In the genomic region with DNA sequence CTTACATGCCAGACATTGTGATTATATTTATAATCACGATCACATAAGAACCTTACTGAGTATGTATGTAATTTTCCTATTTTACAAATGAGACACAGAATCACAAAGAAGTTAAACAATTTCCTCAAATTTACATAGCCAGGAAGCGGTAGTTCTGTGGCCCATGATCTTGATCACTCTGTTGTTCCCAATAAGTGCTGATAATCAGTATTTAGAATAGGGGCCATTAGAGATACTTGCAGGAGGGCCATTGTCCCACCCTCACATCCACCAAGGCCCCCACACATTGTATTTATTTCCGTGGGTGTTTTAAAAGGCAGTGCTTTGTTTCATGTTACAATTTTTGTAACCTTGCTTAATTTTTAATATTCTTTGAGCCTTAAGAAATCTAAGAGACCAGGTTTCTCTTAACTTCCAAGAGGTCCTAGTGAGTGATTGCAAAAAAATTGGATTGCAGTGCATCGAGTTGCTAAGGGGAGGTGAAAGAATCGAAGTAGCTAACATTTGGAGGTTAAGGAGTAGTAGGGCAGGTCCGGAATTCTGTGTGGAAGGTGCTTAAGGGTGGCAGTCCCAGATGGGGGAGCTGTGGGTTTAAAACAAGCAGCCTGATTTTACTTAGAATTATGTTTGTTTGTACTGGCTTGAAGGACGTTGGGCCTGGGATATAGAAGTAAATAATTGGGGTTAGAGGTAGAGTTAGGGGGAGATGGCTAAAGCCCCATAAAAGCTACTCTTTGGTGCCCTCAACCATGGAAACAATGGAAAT, we compare ENCODE assay signal across 11 cellular contexts.
DNase-seq lines count a peak whose midpoint lies in the region; ATAC-seq and TF ChIP-seq lines count a peak whose summit lies in the region.
"Had no signal": no experiment of that assay in that cellular context is flagged by ENCODE, and none has a peak within 500 bp of the region (broad histone marks: within the 10 kb centered on the region; RNA-seq: fewer than 3 reads in every experiment).

No MANE protein-coding gene starts in this region.

- no peak overlapping the region for H3K4me3 Mint-ChIP-seq in T-helper 2 cell treated with Interferon-gamma antibody and Interleukin-4, amounts not matched to agents 5 μg/mL and 100 μg/mL, for 36 hours

- H3K4me1 Mint-ChIP-seq in T-helper 2 cell treated with Interferon-gamma antibody and Interleukin-4, amounts not matched to agents 5 μg/mL and 100 μg/mL, for 36 hours (ENCODE audit: low read depth) = peaks cover 10% of the 10 kb centered on the region

- H3K27ac Mint-ChIP-seq in T-helper 2 cell treated with Interferon-gamma antibody and Interleukin-4, amounts not matched to agents 5 μg/mL and 100 μg/mL, for 36 hours = no peak overlapping the region

- no peaks in the 10 kb centered on the region for H3K27me3 Mint-ChIP-seq in T-helper 2 cell treated with Interferon-gamma antibody and Interleukin-4, amounts not matched to agents 5 μg/mL and 100 μg/mL, for 36 hours (ENCODE audit: low read depth)

- in situ Hi-C loops in astrocyte of the spinal cord (cut with HindIII; ENCODE audit: low sequenced_read_pairs) = no loop called here

- no peak for ATAC-seq in GM21367 (IDR thresholded peaks at IDR 0.05; ENCODE audit: unreplicated experiment)

- H3K36me3 ChIP-seq in kidney epithelial cell (ENCODE audit: control insufficient read depth, insufficient read depth, low read length) = no peaks in the 10 kb centered on the region
- H3K36me3 ChIP-seq in effector memory CD4-positive, alpha-beta T cell (ENCODE audit: control insufficient read depth, insufficient read depth, low read length) = no peaks in the 10 kb centered on the region

- peak; percentile 30 for TF ChIP-seq CTCF in LNCaP clone FGC (IDR thresholded peaks at IDR 0.05; ENCODE audit: control insufficient read depth, extremely low read depth, insufficient read depth)
- peak; percentile 24 for TF ChIP-seq CTCF in astrocyte of the spinal cord (IDR thresholded peaks at IDR 0.05; ENCODE audit: low read depth, low read length)
- peak; percentile 31 for TF ChIP-seq CTCF in kidney epithelial cell (IDR thresholded peaks at IDR 0.05; ENCODE audit: insufficient read depth, low read length, poor library complexity, severe bottlenecking)

- no peaks in the 10 kb centered on the region for H3K4me1 ChIP-seq in effector memory CD4-positive, alpha-beta T cell (ENCODE audit: control insufficient read depth, insufficient read depth, low read length, poor library complexity, severe bottlenecking)

- no peak overlapping the region for H3K27ac ChIP-seq in effector memory CD4-positive, alpha-beta T cell (ENCODE audit: insufficient read depth, low read length, poor library complexity, severe bottlenecking)

- H3K4me3 ChIP-seq in LNCaP clone FGC (ENCODE audit: low read depth, low read length) (no peak overlapping the region), astrocyte of the spinal cord (ENCODE audit: low read depth, low read length) (no peak overlapping the region), kidney epithelial cell (ENCODE audit: low read depth, low read length) (no peak overlapping the region)
- no peak overlapping the region for H3K4me3 ChIP-seq in effector memory CD4-positive, alpha-beta T cell (ENCODE audit: insufficient read depth, low read depth, low read length, poor library complexity, severe bottlenecking)

- H3K36me3 Mint-ChIP-seq in T-helper 2 cell treated with Interferon-gamma antibody and Interleukin-4, amounts not matched to agents 5 μg/mL and 100 μg/mL, for 36 hours (ENCODE audit: low read depth) = no peaks in the 10 kb centered on the region

- H3K9me3 Mint-ChIP-seq in T-helper 2 cell treated with Interferon-gamma antibody and Interleukin-4, amounts not matched to agents 5 μg/mL and 100 μg/mL, for 36 hours = no peaks in the 10 kb centered on the region

- DNase-seq in D341Med (ENCODE audit: low spot score) (peak; percentile 35), LNCaP clone FGC (ENCODE audit: low read depth) (no peak), astrocyte of the spinal cord (ENCODE audit: low read depth, low spot score) (peak; percentile 25), kidney epithelial cell (ENCODE audit: low read depth) (no peak), SIG-M5 (lab: John Stamatoyannopoulos, UW) (no peak)
- DNase-seq in T-helper 2 cell treated with Interferon-gamma antibody and Interleukin-4, amounts not matched to agents 5 μg/mL and 100 μg/mL, for 36 hours (ENCODE audit: low spot score) = no peak
- DNase-seq in effector memory CD4-positive, alpha-beta T cell = no peak
- DNase-seq: NCI-H774; stimulated activated CD4-positive, alpha-beta T cell treated with anti-CD3 and anti-CD28 coated beads, Interleukin-4, amount 100 ng/mL, for 1 hour; T-helper 1 cell had no signal

- H3K9me3 ChIP-seq in effector memory CD4-positive, alpha-beta T cell (ENCODE audit: control insufficient read depth, low read length) = no peaks in the 10 kb centered on the region

- H3K27me3 ChIP-seq in kidney epithelial cell (ENCODE audit: control insufficient read depth, insufficient read depth, low read length) = no peaks in the 10 kb centered on the region
- H3K27me3 ChIP-seq in effector memory CD4-positive, alpha-beta T cell (replicated peaks; ENCODE audit: control insufficient read depth, insufficient read depth, low read length, poor library complexity, severe bottlenecking) = no peaks in the 10 kb centered on the region

Comparison
In these comparisons a context has a peak if more than half of its experiments do, and no peak if none do; other contexts are left out.
1. DNase-seq: peak in D341Med (single experiment) and astrocyte of the spinal cord (single experiment); none in LNCaP clone FGC (single experiment), kidney epithelial cell (single experiment), T-helper 2 cell treated with Interferon-gamma antibody and Interleukin-4, amounts not matched to agents 5 μg/mL and 100 μg/mL, for 36 hours (single experiment), SIG-M5 (single experiment) and effector memory CD4-positive, alpha-beta T cell (0 of 3).
2. Peak in every context shown above with its lines, with median percentiles within 50 percentile points of each other: CTCF ChIP-seq.